Comparison of ENCODE assay signal across 11 cellular contexts in the genomic region with DNA sequence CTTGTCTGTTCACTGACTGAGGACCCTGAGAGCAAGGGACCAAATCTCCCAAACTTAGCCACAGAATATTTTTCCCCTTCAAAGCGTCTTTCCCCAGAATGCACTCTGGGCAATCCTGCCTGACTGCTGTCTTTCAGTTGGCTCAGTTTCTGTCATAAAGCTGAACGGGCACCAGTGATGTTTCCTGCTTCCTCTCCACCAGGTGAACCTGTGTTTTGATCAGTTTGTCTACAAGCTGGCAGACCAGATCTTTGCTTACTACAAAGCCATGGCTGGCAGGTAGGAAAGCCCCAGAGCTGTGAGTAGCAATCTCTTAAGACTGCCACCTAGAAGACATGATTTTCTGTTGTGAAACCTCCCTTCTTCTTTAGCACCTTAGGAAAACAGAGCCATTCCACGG.
DNase-seq lines count a peak whose midpoint lies in the region; ATAC-seq and TF ChIP-seq lines count a peak whose summit lies in the region.
"Had no signal": no experiment of that assay in that cellular context is flagged by ENCODE, and none has a peak within 500 bp of the region (broad histone marks: within the 10 kb centered on the region; RNA-seq: fewer than 3 reads in every experiment).

No MANE protein-coding gene starts in this region.

- peak overlapping the region in 3 of 4 donors; percentile 51 to 73 (median 54) for H3K4me3 Mint-ChIP-seq in CD4-positive, CD25-positive, alpha-beta regulatory T cell
- no peak overlapping the region for H3K4me3 Mint-ChIP-seq in activated T-helper 2 cell treated with anti-CD3 and anti-CD28 coated beads, Interferon-gamma antibody, Interleukin-2, Interleukin-4, amounts not matched to agents 10 μg/mL and 5 μg/mL and 100 μg/mL, durations not matched to agents 14 hours and 24 hours and 36 hours (ENCODE audit: low read depth)

- peaks cover 15 to 47% (median 27%) of the 10 kb centered on the region in 4 donors for H3K4me1 Mint-ChIP-seq in CD4-positive, CD25-positive, alpha-beta regulatory T cell
- H3K4me1 Mint-ChIP-seq in activated T-helper 2 cell treated with anti-CD3 and anti-CD28 coated beads, Interferon-gamma antibody, Interleukin-2, Interleukin-4, amounts not matched to agents 10 μg/mL and 5 μg/mL and 100 μg/mL, durations not matched to agents 14 hours and 24 hours and 36 hours (ENCODE audit: low read depth), result peaks cover 32% of the 10 kb centered on the region
- H3K4me1 Mint-ChIP-seq: endodermal cell had no signal

- intact Hi-C loops in activated T-helper 2 cell treated with anti-CD3 and anti-CD28 coated beads, Interferon-gamma antibody, Interleukin-2, Interleukin-4, amounts not matched to agents 10 μg/mL and 5 μg/mL and 100 μg/mL, durations not matched to agents 14 hours and 24 hours and 36 hours (cut with micrococcal nuclease), result loop anchor here (1.0 to 5.0 kb wide), 4 partner anchors 40 to 416 kb away; a partner anchor contains a TSS

- peak in 2 of 3 donors; percentile 46 to 66 for DNase-seq in CD4-positive, CD25-positive, alpha-beta regulatory T cell
- DNase-seq in activated T-helper 2 cell treated with anti-CD3 and anti-CD28 coated beads, Interferon-gamma antibody, Interleukin-2, Interleukin-4, amounts not matched to agents 10 μg/mL and 5 μg/mL and 100 μg/mL, durations not matched to agents 14 hours and 24 hours and 36 hours (ENCODE audit: low spot score), result no peak
- DNase-seq in MV-4-11 (lab: John Stamatoyannopoulos, UW) (no peak), iPS-NIHi11 (ENCODE audit: low spot score) (no peak)

- H3K4me1 ChIP-seq in CD4-positive, CD25-positive, alpha-beta regulatory T cell (ENCODE audit: control insufficient read depth, insufficient read depth, low read length, poor library complexity, severe bottlenecking), result peaks cover 22% of the 10 kb centered on the region
- peaks cover 3% of the 10 kb centered on the region for H3K4me1 ChIP-seq in mesodermal cell (ENCODE audit: control insufficient read depth, insufficient read depth, low read length, poor library complexity, severe bottlenecking)
- H3K4me1 ChIP-seq: thyroid gland had no signal

- peaks cover 82% of the 10 kb centered on the region for H3K36me3 ChIP-seq in CD4-positive, CD25-positive, alpha-beta regulatory T cell (ENCODE audit: control insufficient read depth, insufficient read depth, low read length)
- H3K36me3 ChIP-seq in mesodermal cell (ENCODE audit: control insufficient read depth, insufficient read depth, low read length), result peaks cover 66% of the 10 kb centered on the region
- H3K36me3 ChIP-seq: thyroid gland had no signal

- peak overlapping the region; percentile 92 to 96 (median 93) for H3K27ac Mint-ChIP-seq in CD4-positive, CD25-positive, alpha-beta regulatory T cell
- H3K27ac Mint-ChIP-seq in activated T-helper 2 cell treated with anti-CD3 and anti-CD28 coated beads, Interferon-gamma antibody, Interleukin-2, Interleukin-4, amounts not matched to agents 10 μg/mL and 5 μg/mL and 100 μg/mL, durations not matched to agents 14 hours and 24 hours and 36 hours, result peak overlapping the region; percentile 14
- H3K27ac Mint-ChIP-seq: endodermal cell had no signal

- no peak for TF ChIP-seq POLR2A in GM18505 (IDR thresholded peaks at IDR 0.05; ENCODE audit: borderline replicate concordance, extremely low read depth, insufficient read depth, insufficient read length)

- peak overlapping the region; percentile 0 for H3K4me3 ChIP-seq in CD4-positive, CD25-positive, alpha-beta regulatory T cell (ENCODE audit: low read depth, low read length)
- H3K4me3 ChIP-seq in mesodermal cell (ENCODE audit: extremely low read depth, insufficient read depth, low read length, poor library complexity, severe bottlenecking), result no peak overlapping the region
- H3K4me3 ChIP-seq: thyroid gland had no signal

- no peaks in the 10 kb centered on the region for H3K27me3 Mint-ChIP-seq in CD4-positive, CD25-positive, alpha-beta regulatory T cell
- no peaks in the 10 kb centered on the region for H3K27me3 Mint-ChIP-seq in activated T-helper 2 cell treated with anti-CD3 and anti-CD28 coated beads, Interferon-gamma antibody, Interleukin-2, Interleukin-4, amounts not matched to agents 10 μg/mL and 5 μg/mL and 100 μg/mL, durations not matched to agents 14 hours and 24 hours and 36 hours (ENCODE audit: low read depth)

- H3K9me3 ChIP-seq in CD4-positive, CD25-positive, alpha-beta regulatory T cell (ENCODE audit: control insufficient read depth in 2 of 2, low read length in 2 of 2), result no peaks in the 10 kb centered on the region
- no peaks in the 10 kb centered on the region for H3K9me3 ChIP-seq in mesodermal cell (ENCODE audit: control insufficient read depth, low read length)
- H3K9me3 ChIP-seq: thyroid gland had no signal

- 93 to 94% methylated on average over 2 to 3 of the region's 3 CpGs for WGBS in mesodermal cell (ENCODE audit: insufficient coverage in 2 of 2), 2 experiments

- H3K27me3 ChIP-seq in CD4-positive, CD25-positive, alpha-beta regulatory T cell (ENCODE audit: control insufficient read depth, insufficient read depth, low read length), result no peaks in the 10 kb centered on the region
- H3K27me3 ChIP-seq: thyroid gland had no signal

- ATAC-seq in CD4-positive, CD25-positive, alpha-beta regulatory T cell (ENCODE audit: low read depth in 2 of 2), result peak; percentile 54 to 58
- ATAC-seq in GM18511 (IDR thresholded peaks at IDR 0.05; ENCODE audit: unreplicated experiment) (peak; percentile 8), HG02885 (IDR thresholded peaks at IDR 0.05; ENCODE audit: poor library complexity, unreplicated experiment) (no peak), GM18505 (IDR thresholded peaks at IDR 0.05; ENCODE audit: unreplicated experiment) (no peak)

- H3K9me3 Mint-ChIP-seq in CD4-positive, CD25-positive, alpha-beta regulatory T cell, result no peaks in the 10 kb centered on the region
- H3K9me3 Mint-ChIP-seq in activated T-helper 2 cell treated with anti-CD3 and anti-CD28 coated beads, Interferon-gamma antibody, Interleukin-2, Interleukin-4, amounts not matched to agents 10 μg/mL and 5 μg/mL and 100 μg/mL, durations not matched to agents 14 hours and 24 hours and 36 hours, result no peaks in the 10 kb centered on the region
- H3K9me3 Mint-ChIP-seq: endodermal cell, nephron had no signal

- H3K36me3 Mint-ChIP-seq in CD4-positive, CD25-positive, alpha-beta regulatory T cell, result peaks cover 67% of the 10 kb centered on the region
- H3K36me3 Mint-ChIP-seq in activated T-helper 2 cell treated with anti-CD3 and anti-CD28 coated beads, Interferon-gamma antibody, Interleukin-2, Interleukin-4, amounts not matched to agents 10 μg/mL and 5 μg/mL and 100 μg/mL, durations not matched to agents 14 hours and 24 hours and 36 hours (ENCODE audit: low read depth), result peaks cover 82% of the 10 kb centered on the region

- peak overlapping the region; percentile 76 for H3K27ac ChIP-seq in CD4-positive, CD25-positive, alpha-beta regulatory T cell (ENCODE audit: insufficient read depth, low read length, poor library complexity, severe bottlenecking)
- H3K27ac ChIP-seq in mesodermal cell (ENCODE audit: low read depth, low read length, severe bottlenecking), result peak overlapping the region; percentile 16
- H3K27ac ChIP-seq: thyroid gland had no signal

Comparison
In these comparisons a context has a peak if more than half of its experiments do, and no peak if none do; other contexts are left out.
1. ATAC-seq: peak in CD4-positive, CD25-positive, alpha-beta regulatory T cell (2 of 2) and GM18511 (single experiment); none in HG02885 (single experiment) and GM18505 (single experiment).
2. DNase-seq: peak in CD4-positive, CD25-positive, alpha-beta regulatory T cell (2 of 3); none in activated T-helper 2 cell treated with anti-CD3 and anti-CD28 coated beads, Interferon-gamma antibody, Interleukin-2, Interleukin-4, amounts not matched to agents 10 μg/mL and 5 μg/mL and 100 μg/mL, durations not matched to agents 14 hours and 24 hours and 36 hours (single experiment), MV-4-11 (single experiment) and iPS-NIHi11 (single experiment).